ENCODE assay signal across 8 cellular contexts in genomic region chr6:28880519-28880893, GRCh38. TPM values are rescaled to one million over a fixed set of nuclear protein-coding genes. Genes with fewer than 3 reads are reported as not detected.
DNase-seq lines count a peak whose midpoint lies in the region; ATAC-seq, FAIRE-seq and TF ChIP-seq lines count a peak whose summit lies in the region.

No MANE protein-coding gene starts in this region.

- no peaks in the 10 kb centered on the region for H3K79me1 ChIP-seq in neuronal stem cell (ENCODE audit: low read depth, low read length)

- no CpG with 5 or more reads among the region's 7 CpGs for WGBS in neuronal stem cell (ENCODE audit: extremely low coverage in 2 of 2, insufficient read length in 2 of 2, insufficient replicate concordance in 1 of 2), 2 donors

- H4K91ac ChIP-seq in neuronal stem cell (ENCODE audit: low read depth, low read length, poor library complexity): no peak overlapping the region

- H3K9me3 Mint-ChIP-seq in CD4-positive, CD25-positive, alpha-beta regulatory T cell: peaks cover 0 to 9% (median 4%) of the 10 kb centered on the region in 7 donors

- H3K18ac ChIP-seq in neuronal stem cell (ENCODE audit: low read length): no peak overlapping the region

- H3K36me3 ChIP-seq in CD4-positive, CD25-positive, alpha-beta regulatory T cell (ENCODE audit: control insufficient read depth, insufficient read depth, low read length): no peaks in the 10 kb centered on the region
- H3K36me3 ChIP-seq in RWPE2 (ENCODE audit: low read depth): no peaks in the 10 kb centered on the region
- H3K36me3 ChIP-seq in neuronal stem cell (replicated peaks in 1 of 2; ENCODE audit: control insufficient read depth in 2 of 2, insufficient read depth in 2 of 2, low read length in 2 of 2): no peaks in the 10 kb centered on the region

- H3K4me3 Mint-ChIP-seq in CD4-positive, CD25-positive, alpha-beta regulatory T cell: peak overlapping the region; percentile 70 to 89 (median 86)

- H3K9me3 ChIP-seq in CD4-positive, CD25-positive, alpha-beta regulatory T cell (ENCODE audit: control insufficient read depth in 2 of 2, low read length in 2 of 2): peaks cover 0 to 4% of the 10 kb centered on the region in 2 experiments
- H3K9me3 ChIP-seq in RWPE2 (ENCODE audit: severe bottlenecking): no peaks in the 10 kb centered on the region
- H3K9me3 ChIP-seq in neuronal stem cell (replicated peaks in 1 of 2; ENCODE audit: control insufficient read depth in 2 of 2, insufficient read depth in 1 of 2, low read depth in 1 of 2, low read length in 2 of 2): no peaks in the 10 kb centered on the region

- no peak overlapping the region for H4K8ac ChIP-seq in neuronal stem cell (ENCODE audit: low read depth, low read length)

- no peak for TF ChIP-seq CTCF in RWPE2 (IDR thresholded peaks at IDR 0.05; ENCODE audit: poor library complexity, severe bottlenecking)
- no peak for TF ChIP-seq CTCF in epithelial cell of esophagus (IDR thresholded peaks at IDR 0.05; ENCODE audit: insufficient read depth, low read depth, low read length, missing control alignments)

- H3K36me3 Mint-ChIP-seq in CD4-positive, CD25-positive, alpha-beta regulatory T cell: no peaks in the 10 kb centered on the region

- H3K4me1 ChIP-seq in CD4-positive, CD25-positive, alpha-beta regulatory T cell (ENCODE audit: control insufficient read depth, insufficient read depth, low read length, poor library complexity, severe bottlenecking): peaks cover 8% of the 10 kb centered on the region
- H3K4me1 ChIP-seq in RWPE2 (ENCODE audit: insufficient read depth, poor library complexity, severe bottlenecking) (peaks cover 3% of the 10 kb centered on the region), neuronal stem cell (ENCODE audit: control insufficient read depth in 2 of 2, insufficient read depth in 1 of 2, low read depth in 1 of 2, low read length in 2 of 2) (no peaks in the 10 kb centered on the region)

- peaks cover 35% of the 10 kb centered on the region for H3K27me3 Mint-ChIP-seq in CD4-positive, CD25-positive, alpha-beta regulatory T cell

- H3K14ac ChIP-seq in neuronal stem cell (ENCODE audit: low read length): no peak overlapping the region

- H2BK5ac ChIP-seq in neuronal stem cell (ENCODE audit: low read length): no peak overlapping the region

- peak overlapping the region; percentile 58 for H3K4me3 ChIP-seq in CD4-positive, CD25-positive, alpha-beta regulatory T cell (ENCODE audit: low read depth, low read length)
- peak overlapping the region; percentile 50 for H3K4me3 ChIP-seq in RWPE2 (ENCODE audit: severe bottlenecking)
- peak overlapping the region; percentile 77 for H3K4me3 ChIP-seq in epithelial cell of esophagus (ENCODE audit: low read length)
- H3K4me3 ChIP-seq in neuronal stem cell (ENCODE audit: low read length in 2 of 2): peak overlapping the region; percentile 66 to 82

- no peak for ATAC-seq in CD4-positive, CD25-positive, alpha-beta regulatory T cell (ENCODE audit: low read depth in 2 of 2)
- ATAC-seq in RWPE2 (ENCODE audit: low read depth): no peak
- no peak for ATAC-seq in GM21737 (IDR thresholded peaks at IDR 0.05; ENCODE audit: unreplicated experiment)

- no peak overlapping the region for H3K27ac ChIP-seq in CD4-positive, CD25-positive, alpha-beta regulatory T cell (ENCODE audit: insufficient read depth, low read length, poor library complexity, severe bottlenecking)
- H3K27ac ChIP-seq in RWPE2 (ENCODE audit: poor library complexity, severe bottlenecking) (no peak overlapping the region), neuronal stem cell (replicated peaks; ENCODE audit: low read length) (peak overlapping the region; percentile 63)

- no peak overlapping the region for H3K9ac ChIP-seq in neuronal stem cell (ENCODE audit: low read depth, low read length, poor library complexity)

- peaks cover 17 to 42% (median 24%) of the 10 kb centered on the region in 4 donors for H3K4me1 Mint-ChIP-seq in CD4-positive, CD25-positive, alpha-beta regulatory T cell

- H2BK15ac ChIP-seq in neuronal stem cell (ENCODE audit: low read length): no peak overlapping the region

- no peak overlapping the region for H2BK120ac ChIP-seq in neuronal stem cell (ENCODE audit: low read depth, low read length)

- TF ChIP-seq POLR2A in GM12891 (IDR thresholded peaks at IDR 0.05; ENCODE audit: low read depth, low read length): no peak

- H3K4ac ChIP-seq in neuronal stem cell (ENCODE audit: low read length): no peak overlapping the region

- peak overlapping the region; percentile 96 for H2AFZ ChIP-seq in neuronal stem cell (ENCODE audit: low read length)

- peak overlapping the region; percentile 52 for H3K4me2 ChIP-seq in neuronal stem cell (ENCODE audit: insufficient read depth, low read length, poor library complexity, severe bottlenecking)

- no peak for FAIRE-seq in GM12891 (lab: Jason Lieb, UNC)

- H2AK5ac ChIP-seq in neuronal stem cell (ENCODE audit: low read depth, low read length): no peak overlapping the region

- H3K27me3 ChIP-seq in CD4-positive, CD25-positive, alpha-beta regulatory T cell (ENCODE audit: control insufficient read depth, insufficient read depth, low read length): peaks cover 21% of the 10 kb centered on the region
- H3K27me3 ChIP-seq in RWPE2 (ENCODE audit: insufficient read depth, poor library complexity, severe bottlenecking): no peaks in the 10 kb centered on the region
- peaks cover 0 to 6% (median 0%) of the 10 kb centered on the region in 3 experiments for H3K27me3 ChIP-seq in neuronal stem cell (ENCODE audit: control insufficient read depth in 3 of 3, insufficient read depth in 3 of 3, low read depth in 1 of 3, low read length in 3 of 3)

- peak overlapping the region in 2 of 3 donors; percentile 72 to 93 for H3K27ac Mint-ChIP-seq in CD4-positive, CD25-positive, alpha-beta regulatory T cell

- no peak for DNase-seq in CD4-positive, CD25-positive, alpha-beta regulatory T cell
- DNase-seq in RWPE2 (ENCODE audit: low spot score) (no peak), epithelial cell of esophagus (ENCODE audit: low read depth) (no peak), neuronal stem cell (ENCODE audit: low spot score) (no peak), SK-N-DZ (ENCODE audit: low spot score) (no peak), GM12891 (ENCODE audit: insufficient read length, low spot score) (no peak), HK-2 (ENCODE audit: unreplicated experiment) (no peak)

- H2BK12ac ChIP-seq in neuronal stem cell (ENCODE audit: low read length): no peak overlapping the region

- H3K23ac ChIP-seq in neuronal stem cell (ENCODE audit: low read depth, low read length, poor library complexity): no peak overlapping the region

TF ChIP-seq in GM12891, 5 proteins besides CTCF, POLR2A, EP300 and RAD21:
- no peak for TF ChIP-seq TAF1 (IDR thresholded peaks at IDR 0.05; ENCODE audit: low read depth, low read length)
- no peak for TF ChIP-seq POU2F2 (IDR thresholded peaks at IDR 0.05; ENCODE audit: low read depth, low read length)
- TF ChIP-seq PAX5 (IDR thresholded peaks at IDR 0.05; ENCODE audit: insufficient read depth, low read length, severe bottlenecking): no peak
- TF ChIP-seq POLR2AphosphoS5 (IDR thresholded peaks at IDR 0.05; ENCODE audit: low read depth, low read length): no peak
- TF ChIP-seq SPI1 (IDR thresholded peaks at IDR 0.05; ENCODE audit: low read depth, low read length): no peak

RNA-seq across cellular contexts. Expression of gene TRIM27, which starts 43.3 kb away (rescaled TPM):
- 23.5 TPM for total RNA-seq in CD4-positive, CD25-positive, alpha-beta regulatory T cell
- polyA plus RNA-seq in CD4-positive, CD25-positive, alpha-beta regulatory T cell: 10 to 100 TPM; 46.2 to 76.4 (median 59.4) TPM
- polyA plus RNA-seq in neuronal stem cell (2013, experiment 1 of 2): 38.5 TPM
- polyA plus RNA-seq in neuronal stem cell (2013, experiment 2 of 2): 37.5 TPM
- polyA plus RNA-seq in SK-N-DZ (2014; cell fraction: cytosol; rRNA removed): 74.0 and 84.2 TPM in 2 replicates
- 121 and 154 TPM in 2 replicates for polyA plus RNA-seq in SK-N-DZ (2014; cell fraction: nucleus; rRNA removed)
- polyA plus RNA-seq in GM12891 (2012; ENCODE audit: low read depth, missing spikeins): 25.6 TPM
